ENCODE assay signal across 9 cellular contexts in genomic region chr16:20910781-20911321, GRCh38. TPM values are rescaled to one million over a fixed set of nuclear protein-coding genes. Genes with fewer than 3 reads are reported as not detected.
DNase-seq lines count a peak whose midpoint lies in the region; ATAC-seq and TF ChIP-seq lines count a peak whose summit lies in the region.
"Had no signal": no experiment of that assay in that cellular context is flagged by ENCODE, and none has a peak within 500 bp of the region (broad histone marks: within the 10 kb centered on the region; RNA-seq: fewer than 3 reads in every experiment).

No MANE protein-coding gene starts in this region.

- no peak overlapping the region for H3K4me2 ChIP-seq in neural progenitor cell

- no peak overlapping the region for H3K4me3 Mint-ChIP-seq in neural progenitor cell
- H3K4me3 Mint-ChIP-seq: mesothelial cell of epicardium had no signal

- H3K4me3 ChIP-seq in psoas muscle (no peak overlapping the region), neural progenitor cell (no peak overlapping the region)

- no peaks in the 10 kb centered on the region for H3K9me3 Mint-ChIP-seq in neural progenitor cell
- H3K9me3 Mint-ChIP-seq: mesothelial cell of epicardium had no signal

- H3K27ac Mint-ChIP-seq in neural progenitor cell = no peak overlapping the region
- H3K27ac Mint-ChIP-seq: mesothelial cell of epicardium had no signal

- peaks cover 27% of the 10 kb centered on the region for H3K4me1 ChIP-seq in psoas muscle
- H3K4me1 ChIP-seq in neural progenitor cell = peaks cover 6% of the 10 kb centered on the region

- no peak overlapping the region for H3K9ac ChIP-seq in neural progenitor cell

- H3K36me3 ChIP-seq in psoas muscle (ENCODE audit: insufficient read depth in 1 of 2, low read depth in 1 of 2) (no peaks in the 10 kb centered on the region), neural progenitor cell (no peaks in the 10 kb centered on the region)

- H3K27me3 ChIP-seq in psoas muscle (ENCODE audit: insufficient read depth in 3 of 3, low read length in 2 of 3) = no peaks in the 10 kb centered on the region
- no peaks in the 10 kb centered on the region for H3K27me3 ChIP-seq in neural progenitor cell

- ATAC-seq in esophagus mucosa (peak; percentile 89), psoas muscle (peak in 3 of 4 donors; percentile 53 to 69 (median 58)), HG03460 (IDR thresholded peaks at IDR 0.05; ENCODE audit: unreplicated experiment) (no peak)

- H3K9me3 ChIP-seq in psoas muscle = no peaks in the 10 kb centered on the region
- H3K9me3 ChIP-seq in neural progenitor cell (ENCODE audit: low read depth) = no peaks in the 10 kb centered on the region

- TF ChIP-seq CTCF in psoas muscle (IDR thresholded peaks at IDR 0.05) = no peak
- TF ChIP-seq CTCF in neural progenitor cell (IDR thresholded peaks at IDR 0.05) = no peak

- H2AFZ ChIP-seq in neural progenitor cell (replicated peaks) = no peak overlapping the region

- no peaks in the 10 kb centered on the region for H3F3A ChIP-seq in neural progenitor cell (ENCODE audit: low read depth)

- H3K36me3 Mint-ChIP-seq in neural progenitor cell = peaks cover 5% of the 10 kb centered on the region

- intact Hi-C loops in psoas muscle (cut with DNase I) = no loop called here

- no peaks in the 10 kb centered on the region for H3K79me2 ChIP-seq in neural progenitor cell (ENCODE audit: low read depth)

- WGBS in psoas muscle, 3 donors = 54 to 56% (median 56%) methylated on average over 2 of the region's 2 CpGs

- peaks cover 10% of the 10 kb centered on the region for H3K4me1 Mint-ChIP-seq in neural progenitor cell

- DNase-seq in ELR (ENCODE audit: low read depth) (peak; percentile 88), SIG-M5 (lab: John Stamatoyannopoulos, UW) (peak; percentile 42), psoas muscle (no peak), middle frontal gyrus (ENCODE audit: extremely low spot score, low spot score) (no peak), neural progenitor cell (ENCODE audit: low spot score) (no peak), NCI-H1694 treated with DMSO at 0.1 percent for 48 hours (lab: John Stamatoyannopoulos, UW) (no peak)

- H4K20me1 ChIP-seq in neural progenitor cell (ENCODE audit: low read depth) = no peaks in the 10 kb centered on the region

- H3K27ac ChIP-seq in psoas muscle (peak overlapping the region; percentile 60), neural progenitor cell (no peak overlapping the region)

- H3K27me3 Mint-ChIP-seq in neural progenitor cell (ENCODE audit: insufficient read depth, low read depth) = peaks cover 2% of the 10 kb centered on the region

RNA-seq across cellular contexts. Expression of gene LYRM1, which starts 10.3 kb away (rescaled TPM):
- 15.1 TPM for total RNA-seq in esophagus mucosa
- total RNA-seq in psoas muscle = 10 to 100 TPM; 27.2 to 47.9 (median 32.7) TPM
- polyA plus RNA-seq in psoas muscle = 10 to 100 TPM; 33.6 to 54.0 (median 53.8) TPM
- total RNA-seq in neural progenitor cell (ENCODE audit: low replicate concordance) = 60.5 and 61.8 TPM in 2 replicates

RNA-seq across cellular contexts. Expression of gene DCUN1D3, which starts 10.7 kb away (rescaled TPM):
- total RNA-seq in esophagus mucosa = 17.1 TPM
- total RNA-seq in psoas muscle = 10 to 100 TPM in 2 of 4 donors, 1 to 10 TPM in 2; 6.8 to 19.6 (median 11.6) TPM
- 1 to 10 TPM; 2.2 to 8.7 (median 8.6) TPM for polyA plus RNA-seq in psoas muscle
- 15.4 and 18.2 TPM in 2 replicates for total RNA-seq in neural progenitor cell (ENCODE audit: low replicate concordance)

Comparison
In these comparisons a context has a peak if more than half of its experiments do, and no peak if none do; other contexts are left out.
1. DNase-seq: peak in ELR (single experiment) and SIG-M5 (single experiment); none in psoas muscle (0 of 2), middle frontal gyrus (single experiment), neural progenitor cell (single experiment) and NCI-H1694 treated with DMSO at 0.1 percent for 48 hours (single experiment).